ENCODE assay signal across 8 cellular contexts in the genomic region with DNA sequence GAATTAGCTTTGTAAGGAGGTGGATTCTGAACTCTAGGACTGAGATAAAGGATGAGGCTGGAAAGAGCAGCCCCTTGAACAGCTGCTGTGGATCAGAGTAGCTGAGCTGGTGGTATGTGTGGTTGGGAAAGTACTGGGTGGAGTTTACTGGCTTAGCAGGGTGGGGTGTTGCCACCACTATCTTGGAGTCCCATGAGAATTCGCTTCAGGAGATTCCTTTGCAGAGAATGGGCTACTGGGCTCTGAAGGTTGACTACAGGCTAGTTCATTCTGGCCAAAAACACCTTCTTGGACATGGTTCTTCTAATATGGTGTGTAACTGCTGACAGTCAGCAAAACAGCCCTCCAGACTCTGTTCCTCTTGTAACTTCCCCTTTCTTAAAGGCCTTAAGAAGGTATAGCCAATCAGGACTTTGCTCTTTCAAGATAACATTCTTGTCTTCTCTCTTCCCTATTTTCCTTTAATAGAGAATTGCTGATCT. TPM values are rescaled to one million over a fixed set of nuclear protein-coding genes. Genes with fewer than 3 reads are reported as not detected.
DNase-seq lines count a peak whose midpoint lies in the region; ATAC-seq and TF ChIP-seq lines count a peak whose summit lies in the region.

No MANE protein-coding gene starts in this region.

- peaks cover 0 to 31% (median 18%) of the 10 kb centered on the region in 4 donors for H3K4me1 ChIP-seq in Peyer's patch

- DNase-seq in Peyer's patch (no peak), iris pigment epithelial cell (ENCODE audit: low read depth) (peak; percentile 51), ecto neural progenitor cell (ENCODE audit: low spot score) (no peak), NCI-H1048 (lab: John Stamatoyannopoulos, UW) (no peak), MG63 (no peak)
- DNase-seq in activated effector memory CD4-positive, alpha-beta T cell treated with anti-CD3 and anti-CD28 coated beads, Interleukin-2, amount 50 U/mL, for 16 hours = no peak

- H3K9me3 ChIP-seq in Peyer's patch = no peaks in the 10 kb centered on the region
- no peaks in the 10 kb centered on the region for H3K9me3 ChIP-seq in MG63

- TF ChIP-seq CTCF in Peyer's patch (IDR thresholded peaks at IDR 0.05) = no peak

- H3K27me3 ChIP-seq in Peyer's patch (no peaks in the 10 kb centered on the region), MG63 (no peaks in the 10 kb centered on the region)

- TF ChIP-seq POLR2A in Peyer's patch (IDR thresholded peaks at IDR 0.05) = no peak

- no peaks in the 10 kb centered on the region for H3K36me3 ChIP-seq in Peyer's patch
- no peaks in the 10 kb centered on the region for H3K36me3 ChIP-seq in MG63

- peak overlapping the region; percentile 22 to 67 (median 47) for H3K27ac ChIP-seq in Peyer's patch

- no peak overlapping the region for H3K4me3 ChIP-seq in Peyer's patch
- no peak overlapping the region for H3K4me3 ChIP-seq in MG63

- ATAC-seq in GM18502 (IDR thresholded peaks at IDR 0.05; ENCODE audit: poor library complexity, unreplicated experiment) (peak; percentile 54), HG02678 (IDR thresholded peaks at IDR 0.05; ENCODE audit: unreplicated experiment) (peak; percentile 57)

RNA-seq across cellular contexts. Expression of a gene that starts 52.7 kb away (rescaled TPM):
- total RNA-seq in Peyer's patch = 10 to 100 TPM; 18.2 to 38.7 (median 27.0) TPM
- 1.6 and 2.1 TPM in 2 replicates for total RNA-seq in MG63 (2014; rRNA removed; shearing (Covaris generic); ENCODE audit: low replicate concordance)
